ENCODE assay signal across 24 cellular contexts in genomic region chr2:215652432-215652831, GRCh38.
A peak's percentile ranks its signal among the peaks of the same experiment; 100 is the strongest.
DNase-seq lines count a peak whose midpoint lies in the region; ATAC-seq and TF ChIP-seq lines count a peak whose summit lies in the region.
"Had no signal": no experiment of that assay in that cellular context is flagged by ENCODE, and none has a peak within 500 bp of the region (broad histone marks: within the 10 kb centered on the region; RNA-seq: fewer than 3 reads in every experiment).

No MANE protein-coding gene starts in this region.

- peaks cover 64% of the 10 kb centered on the region for H3K4me1 Mint-ChIP-seq in osteocyte (ENCODE audit: unreplicated experiment)
- H3K4me1 Mint-ChIP-seq: activated naive CD4-positive, alpha-beta T cell treated with anti-CD3 and anti-CD28 coated beads, Interleukin-2, amount 50 U/mL, for 24 hours; memory B cell; neural progenitor cell had no signal

- no peak overlapping the region for H3K4me3 ChIP-seq in fibroblast of mammary gland (ENCODE audit: control insufficient read depth, low read depth, low read length)
- H3K4me3 ChIP-seq: neural progenitor cell, SJCRH30 had no signal

- ATAC-seq in activated CD4-positive, CD25-positive, alpha-beta regulatory T cell treated with anti-CD3 and anti-CD28 coated beads, Interleukin-2, amount 50 U/mL, for 24 hours: no peak
- ATAC-seq: HepG2, right cardiac atrium had no signal

- POLR2A ChIA-PET in GM10248 (lab: Yijun Ruan, JAX): no interaction called here

- peaks cover 7% of the 10 kb centered on the region for H3K36me3 Mint-ChIP-seq in osteocyte (ENCODE audit: unreplicated experiment)
- H3K36me3 Mint-ChIP-seq: activated naive CD4-positive, alpha-beta T cell treated with anti-CD3 and anti-CD28 coated beads, Interleukin-2, amount 50 U/mL, for 24 hours; memory B cell; neural progenitor cell had no signal

- DNase-seq in AG09319 (ENCODE audit: extremely low read depth, low read depth) (peak; percentile 36), RPMI7951 (ENCODE audit: low read depth) (peak; percentile 82), fibroblast of mammary gland (ENCODE audit: low read depth) (peak; percentile 93), osteocyte (ENCODE audit: extremely low spot score, unreplicated experiment) (no peak), GM10248 (ENCODE audit: extremely low spot score) (no peak), cerebellar cortex (ENCODE audit: low spot score) (no peak)
- DNase-seq in NK-92 treated with Interleukin-12 subunit alpha and Interleukin-12 subunit beta, amount 100 ng/mL, for 24 hours (lab: John Stamatoyannopoulos, UW): no peak
- DNase-seq: activated CD4-positive, alpha-beta T cell treated with anti-CD3 and anti-CD28 coated beads for 48 hours; Calu3; central memory CD4-positive, alpha-beta T cell; effector memory CD4-positive, alpha-beta T cell; glutamatergic neuron; NCI-H2029; NCI-H446 treated with DMSO at 0.1 percent for 48 hours; right cardiac atrium; SJCRH30; stimulated activated CD4-positive, alpha-beta T cell treated with anti-CD3 and anti-CD28 coated beads, Interleukin-1b, Interleukin-23, amount 100 ng/mL, for 48 hours; substantia nigra; T-helper 9 cell had no signal

- peak overlapping the region; percentile 77 for H3K27ac Mint-ChIP-seq in osteocyte (ENCODE audit: unreplicated experiment)
- H3K27ac Mint-ChIP-seq: activated naive CD4-positive, alpha-beta T cell treated with anti-CD3 and anti-CD28 coated beads, Interleukin-2, amount 50 U/mL, for 24 hours; memory B cell; neural progenitor cell had no signal

- no peak overlapping the region for H3K4me3 Mint-ChIP-seq in osteocyte (ENCODE audit: unreplicated experiment)
- H3K4me3 Mint-ChIP-seq: activated naive CD4-positive, alpha-beta T cell treated with anti-CD3 and anti-CD28 coated beads, Interleukin-2, amount 50 U/mL, for 24 hours; memory B cell; neural progenitor cell had no signal

- H3K9me3 Mint-ChIP-seq in osteocyte (ENCODE audit: unreplicated experiment): no peaks in the 10 kb centered on the region
- H3K9me3 Mint-ChIP-seq: activated naive CD4-positive, alpha-beta T cell treated with anti-CD3 and anti-CD28 coated beads, Interleukin-2, amount 50 U/mL, for 24 hours; neural progenitor cell had no signal

- no peak for TF ChIP-seq CTCF in AG09319 (IDR thresholded peaks at IDR 0.05; ENCODE audit: low read depth, low read length)
- TF ChIP-seq CTCF in fibroblast of mammary gland (conservative IDR thresholded peaks at IDR 0.05; ENCODE audit: control insufficient read depth, insufficient read depth, low read depth, low read length): no peak
- TF ChIP-seq CTCF in osteocyte (IDR thresholded peaks at IDR 0.05): no peak
- no peak for TF ChIP-seq CTCF in GM10248 (IDR thresholded peaks at IDR 0.05; ENCODE audit: control extremely low read depth, extremely low read depth, low read depth, missing control alignments)

- CTCF ChIA-PET in GM10248 (lab: Yijun Ruan, JAX): interaction anchor here (1.2 to 1.4 kb wide), 2 partner anchors 8 to 9 kb away, joined by 3 to 6 read pairs; no protein-coding TSS in a partner anchor

- no peaks in the 10 kb centered on the region for H3K27me3 Mint-ChIP-seq in osteocyte (ENCODE audit: unreplicated experiment)
- H3K27me3 Mint-ChIP-seq: activated naive CD4-positive, alpha-beta T cell treated with anti-CD3 and anti-CD28 coated beads, Interleukin-2, amount 50 U/mL, for 24 hours had no signal

Comparison
In these comparisons a context has a peak if more than half of its experiments do, and no peak if none do; other contexts are left out.
1. DNase-seq: peak in AG09319 (single experiment), RPMI7951 (single experiment) and fibroblast of mammary gland (single experiment); none in osteocyte (single experiment), GM10248 (single experiment), cerebellar cortex (single experiment) and NK-92 treated with Interleukin-12 subunit alpha and Interleukin-12 subunit beta, amount 100 ng/mL, for 24 hours (single experiment).